Comparison of ENCODE assay signal across 8 cellular contexts in genomic region chr19:41859213-41859617, GRCh38. TPM values are rescaled to one million over a fixed set of nuclear protein-coding genes. Genes with fewer than 3 reads are reported as not detected.
A peak's percentile ranks its signal among the peaks of the same experiment; 100 is the strongest.
DNase-seq lines count a peak whose midpoint lies in the region; ATAC-seq, FAIRE-seq and TF ChIP-seq lines count a peak whose summit lies in the region.
"Had no signal": no experiment of that assay in that cellular context is flagged by ENCODE, and none has a peak within 500 bp of the region (broad histone marks: within the 10 kb centered on the region; RNA-seq: fewer than 3 reads in every experiment).

No MANE protein-coding gene starts in this region.

- no peak overlapping the region for H3K56ac ChIP-seq in H9 (ENCODE audit: insufficient read length, low read depth, low read length)

- H3K9ac ChIP-seq in H9 (ENCODE audit: extremely low read depth, insufficient read length, low read length) (no peak overlapping the region), iPS-18a (ENCODE audit: low read length) (peak overlapping the region; percentile 26)

- H4K91ac ChIP-seq in H9 (ENCODE audit: insufficient read length, low read depth, low read length): no peak overlapping the region

- TF ChIP-seq CTCF in H9 (conservative IDR thresholded peaks at IDR 0.05): no peak

- H3K27ac Mint-ChIP-seq in H9: peak overlapping the region; percentile 77 to 100 (median 86); a peak in 3 of 7 replicates
- peak overlapping the region; percentile 94 for H3K27ac Mint-ChIP-seq in activated CD4-positive, alpha-beta memory T cell treated with anti-CD3 and anti-CD28 coated beads for 36 hours
- H3K27ac Mint-ChIP-seq in stimulated activated memory B cell treated with anti-CD40 and anti-IgM and Interleukin-4, amounts not matched to agents 10 μg/mL and 1 μg/mL and 100 μg/mL, for 72 hours: peak overlapping the region; percentile 89

- DNase-seq in H9: no peak
- no peak for DNase-seq in activated CD4-positive, alpha-beta memory T cell treated with anti-CD3 and anti-CD28 coated beads for 36 hours
- DNase-seq in GM12892 (ENCODE audit: insufficient read length): no peak
- DNase-seq in globus pallidus (ENCODE audit: low spot score): no peak

- no peak overlapping the region for H2BK20ac ChIP-seq in H9 (ENCODE audit: low read depth, low read length, poor library complexity, severe bottlenecking)

- no peak overlapping the region for H4K8ac ChIP-seq in H9 (replicated peaks; ENCODE audit: insufficient read length, low read depth, low read length)

- no peak overlapping the region for H4K5ac ChIP-seq in H9 (ENCODE audit: insufficient read length, low read depth, low read length)

- no peak overlapping the region for H3K14ac ChIP-seq in H9 (ENCODE audit: insufficient read depth, low read length)

- H3T11ph ChIP-seq in H9 (ENCODE audit: low read length): no peak overlapping the region

- peak overlapping the region; percentile 17 for H3K4me2 ChIP-seq in H9 (ENCODE audit: insufficient read depth, insufficient read length, low read length)

- H3K27ac ChIP-seq in H9 (ENCODE audit: insufficient read length, low read depth, low read length): no peak overlapping the region
- H3K27ac ChIP-seq in iPS-18a (ENCODE audit: low read length): no peak overlapping the region

- no peaks in the 10 kb centered on the region for H4K20me1 ChIP-seq in H9 (ENCODE audit: control insufficient read depth, insufficient read depth, insufficient read length)

- no CpG with 5 or more reads among the region's 8 CpGs for WGBS in H9 (ENCODE audit: extremely low coverage, insufficient read length, low lambda C conversion rate)

- H3K27me3 ChIP-seq in H9 (ENCODE audit: insufficient read depth, low read length) (no peaks in the 10 kb centered on the region), iPS-18a (ENCODE audit: control insufficient read depth, insufficient read depth, low read length) (no peaks in the 10 kb centered on the region)

- H3K23ac ChIP-seq in H9 (ENCODE audit: insufficient read length, low read depth, low read length): no peak overlapping the region

- peaks cover 35 to 38% (median 38%) of the 10 kb centered on the region in 3 experiments for H3K36me3 Mint-ChIP-seq in H9 (ENCODE audit: insufficient read depth in 1 of 3, low read depth in 3 of 3)
- H3K36me3 Mint-ChIP-seq in activated CD4-positive, alpha-beta memory T cell treated with anti-CD3 and anti-CD28 coated beads for 36 hours: peaks cover 37% of the 10 kb centered on the region
- peaks cover 35% of the 10 kb centered on the region for H3K36me3 Mint-ChIP-seq in stimulated activated memory B cell treated with anti-CD40 and anti-IgM and Interleukin-4, amounts not matched to agents 10 μg/mL and 1 μg/mL and 100 μg/mL, for 72 hours

- peaks cover 28 to 33% of the 10 kb centered on the region in 2 experiments for H3K4me1 Mint-ChIP-seq in H9
- peaks cover 37% of the 10 kb centered on the region for H3K4me1 Mint-ChIP-seq in activated CD4-positive, alpha-beta memory T cell treated with anti-CD3 and anti-CD28 coated beads for 36 hours (ENCODE audit: low read depth)
- peaks cover 36% of the 10 kb centered on the region for H3K4me1 Mint-ChIP-seq in stimulated activated memory B cell treated with anti-CD40 and anti-IgM and Interleukin-4, amounts not matched to agents 10 μg/mL and 1 μg/mL and 100 μg/mL, for 72 hours

- H3K18ac ChIP-seq in H9 (ENCODE audit: insufficient read length, low read depth, low read length): no peak overlapping the region

- no peak for ATAC-seq in stimulated activated memory B cell treated with anti-CD40 and anti-IgM and Interleukin-4, amounts not matched to agents 10 μg/mL and 1 μg/mL and 100 μg/mL, for 72 hours
- ATAC-seq in GM21526 (IDR thresholded peaks at IDR 0.05; ENCODE audit: low FRiP score, unreplicated experiment): no peak

- no peak overlapping the region for H2AFZ ChIP-seq in H9 (ENCODE audit: low read length)

- no peak overlapping the region for H2BK120ac ChIP-seq in H9 (ENCODE audit: low read depth, low read length, poor library complexity, severe bottlenecking)

- TF ChIP-seq POLR2A in GM12892 (IDR thresholded peaks at IDR 0.05; ENCODE audit: low read depth, low read length): no peak

- intact Hi-C loops in activated CD4-positive, alpha-beta memory T cell treated with anti-CD3 and anti-CD28 coated beads for 36 hours (cut with micrococcal nuclease): loop anchor here (1.0 to 2.0 kb wide), 4 partner anchors 28 to 100 kb away; partner anchors contain the start of gene RABAC1

- peaks cover 12% of the 10 kb centered on the region for H3K79me1 ChIP-seq in H9 (ENCODE audit: insufficient read depth, low read depth, low read length, poor library complexity, severe bottlenecking)

- POLR2A ChIA-PET in activated CD4-positive, alpha-beta memory T cell treated with anti-CD3 and anti-CD28 coated beads for 36 hours (lab: Charles Lee): interaction anchor here (0.6 to 4.5 kb wide), 10 partner anchors 9 to 420 kb away, joined by 3 to 68 read pairs (median 8); partner anchors contain the start of genes DMAC2 and RABAC1

- H3K9me3 ChIP-seq in H9 (ENCODE audit: control insufficient read depth, low read depth, low read length) (no peaks in the 10 kb centered on the region), iPS-18a (ENCODE audit: control insufficient read depth, low read depth, low read length) (no peaks in the 10 kb centered on the region)

- H3K79me2 ChIP-seq in H9 (ENCODE audit: insufficient read depth, low read length): peaks cover 25% of the 10 kb centered on the region

- no peak overlapping the region for H2BK15ac ChIP-seq in H9 (ENCODE audit: low read depth, low read length)

- H3K4me3 Mint-ChIP-seq in H9: peak overlapping the region; percentile 84 to 95
- peak overlapping the region; percentile 87 for H3K4me3 Mint-ChIP-seq in activated CD4-positive, alpha-beta memory T cell treated with anti-CD3 and anti-CD28 coated beads for 36 hours
- peak overlapping the region; percentile 93 for H3K4me3 Mint-ChIP-seq in stimulated activated memory B cell treated with anti-CD40 and anti-IgM and Interleukin-4, amounts not matched to agents 10 μg/mL and 1 μg/mL and 100 μg/mL, for 72 hours

- H3K36me3 ChIP-seq in iPS-18a (ENCODE audit: control insufficient read depth, low read depth, low read length): peaks cover 35% of the 10 kb centered on the region

- peaks cover 24% of the 10 kb centered on the region for H3K27me3 Mint-ChIP-seq in H9 (ENCODE audit: low read depth)
- H3K27me3 Mint-ChIP-seq in activated CD4-positive, alpha-beta memory T cell treated with anti-CD3 and anti-CD28 coated beads for 36 hours: peaks cover 5% of the 10 kb centered on the region
- no peaks in the 10 kb centered on the region for H3K27me3 Mint-ChIP-seq in stimulated activated memory B cell treated with anti-CD40 and anti-IgM and Interleukin-4, amounts not matched to agents 10 μg/mL and 1 μg/mL and 100 μg/mL, for 72 hours

- no peaks in the 10 kb centered on the region; the same call in 1 of the 2 replicates for H3K4me1 ChIP-seq in H9 (ENCODE audit: insufficient read depth, low read length)
- peaks cover 18% of the 10 kb centered on the region for H3K4me1 ChIP-seq in iPS-18a (ENCODE audit: control insufficient read depth, low read depth, low read length)

- no peak overlapping the region for H2AK5ac ChIP-seq in H9 (ENCODE audit: insufficient read length, low read length)

- CTCF ChIA-PET in activated CD4-positive, alpha-beta memory T cell treated with anti-CD3 and anti-CD28 coated beads for 36 hours (lab: Charles Lee): interaction anchor here (0.6 to 4.2 kb wide), 19 partner anchors 9 to 495 kb away, joined by 3 to 51 read pairs (median 4); partner anchors contain the start of genes B9D2, ERFL and RABAC1

- no peak for FAIRE-seq in GM12892 (lab: Jason Lieb, UNC)

- peak overlapping the region; percentile 31 for H3K4me3 ChIP-seq in iPS-18a (ENCODE audit: low read length)

- no peak overlapping the region for H2BK5ac ChIP-seq in H9 (ENCODE audit: insufficient read length, low read length)

- H3K4ac ChIP-seq in H9 (ENCODE audit: low read depth, low read length): no peak overlapping the region

- H3K9me3 Mint-ChIP-seq in H9: no peaks in the 10 kb centered on the region; a peak in 2 of 5 replicates
- no peaks in the 10 kb centered on the region for H3K9me3 Mint-ChIP-seq in activated CD4-positive, alpha-beta memory T cell treated with anti-CD3 and anti-CD28 coated beads for 36 hours
- no peaks in the 10 kb centered on the region for H3K9me3 Mint-ChIP-seq in stimulated activated memory B cell treated with anti-CD40 and anti-IgM and Interleukin-4, amounts not matched to agents 10 μg/mL and 1 μg/mL and 100 μg/mL, for 72 hours

- H2BK12ac ChIP-seq in H9 (ENCODE audit: insufficient read length, low read depth, low read length): no peak overlapping the region

- peaks cover 9% of the 10 kb centered on the region for H3K23me2 ChIP-seq in H9 (ENCODE audit: insufficient read length, low read depth, low read length, poor library complexity, severe bottlenecking)

RNA-seq across cellular contexts. Expression of gene RPS19, which starts 0.8 kb away (rescaled TPM):
- total RNA-seq in H9 (2021): 3,024 and 3,117 TPM in 2 replicates
- total RNA-seq in activated CD4-positive, alpha-beta memory T cell treated with anti-CD3 and anti-CD28 coated beads for 36 hours: 1,000 to 10,000 TPM; 3,181 to 3,314 TPM
- 4,494 TPM for polyA plus RNA-seq in GM12892 (2012; ENCODE audit: missing spikeins)

RNA-seq across cellular contexts. Expression of gene DMRTC2, which starts 14.4 kb away (rescaled TPM):
- total RNA-seq in H9 (2021): not detected in 2 replicates
- not detected for total RNA-seq in activated CD4-positive, alpha-beta memory T cell treated with anti-CD3 and anti-CD28 coated beads for 36 hours
- polyA plus RNA-seq in GM12892 (2012; ENCODE audit: missing spikeins): not detected
- total RNA-seq: activated CD8-positive, alpha-beta memory T cell treated with anti-CD3 and anti-CD28 coated beads for 36 hours had no signal

RNA-seq across cellular contexts. Expression of gene LYPD4, which starts 14.7 kb away (rescaled TPM):
- total RNA-seq in H9 (2021): not detected in 2 replicates
- total RNA-seq in activated CD4-positive, alpha-beta memory T cell treated with anti-CD3 and anti-CD28 coated beads for 36 hours: not detected
- polyA plus RNA-seq in GM12892 (2012; ENCODE audit: missing spikeins): not detected
- total RNA-seq: activated CD8-positive, alpha-beta memory T cell treated with anti-CD3 and anti-CD28 coated beads for 36 hours had no signal

RNA-seq across cellular contexts. Expression of gene CD79A, which starts 17.9 kb away (rescaled TPM):
- 0.22 and 0.39 TPM in 2 replicates for total RNA-seq in H9 (2021)
- 1 to 10 TPM; 1.5 to 1.6 TPM for total RNA-seq in activated CD4-positive, alpha-beta memory T cell treated with anti-CD3 and anti-CD28 coated beads for 36 hours
- 249 TPM for polyA plus RNA-seq in GM12892 (2012; ENCODE audit: missing spikeins)

RNA-seq across cellular contexts. Expression of gene ARHGEF1, which starts 23.8 kb away (rescaled TPM):
- 47.0 and 50.3 TPM in 2 replicates for total RNA-seq in H9 (2021)
- total RNA-seq in activated CD4-positive, alpha-beta memory T cell treated with anti-CD3 and anti-CD28 coated beads for 36 hours: 100 to 1,000 TPM; 298 to 327 TPM
- polyA plus RNA-seq in GM12892 (2012; ENCODE audit: missing spikeins): 67.2 TPM
